Comparison of ENCODE assay signal across 16 cellular contexts in genomic region chr14:36021030-36021422, GRCh38.
DNase-seq lines count a peak whose midpoint lies in the region; ATAC-seq and TF ChIP-seq lines count a peak whose summit lies in the region.
"Had no signal": no experiment of that assay in that cellular context is flagged by ENCODE, and none has a peak within 500 bp of the region (broad histone marks: within the 10 kb centered on the region; RNA-seq: fewer than 3 reads in every experiment).

No MANE protein-coding gene starts in this region.

- no peaks in the 10 kb centered on the region for H3K27me3 ChIP-seq in dorsolateral prefrontal cortex
- H3K27me3 ChIP-seq: esophagus squamous epithelium, upper lobe of right lung had no signal

- intact Hi-C loops in dorsolateral prefrontal cortex (cut with DNase I), result loop anchor here in 1 of 2 donors (5.0 to 10.0 kb wide), 2 partner anchors 34 to 56 kb away; no protein-coding TSS in a partner anchor

- peaks cover 0 to 4% of the 10 kb centered on the region in 2 donors for H3K27me3 Mint-ChIP-seq in T-cell

- ATAC-seq in GM18861 (IDR thresholded peaks at IDR 0.05; ENCODE audit: unreplicated experiment) (peak; percentile 73), GM21423 (IDR thresholded peaks at IDR 0.05; ENCODE audit: unreplicated experiment) (peak; percentile 43), HG03432 (IDR thresholded peaks at IDR 0.05; ENCODE audit: unreplicated experiment) (peak; percentile 72), GM21515 (IDR thresholded peaks at IDR 0.05; ENCODE audit: unreplicated experiment) (no peak), T-cell (replicated peaks in 1 of 4) (no peak), HG03280 (IDR thresholded peaks at IDR 0.05; ENCODE audit: unreplicated experiment) (no peak)
- ATAC-seq: K562, left ventricle myocardium superior, upper lobe of right lung had no signal

- H3K27ac Mint-ChIP-seq in T-cell, result no peak overlapping the region
- H3K27ac Mint-ChIP-seq: activated CD4-positive, alpha-beta T cell treated with anti-CD3 and anti-CD28 coated beads, Interleukin-2, amount 10 ng/mL, durations not matched to agents 24 days and 14 days; activated T-helper 1 cell treated with anti-CD3 and anti-CD28 coated beads, Interleukin-12 subunit alpha, Interleukin-12 subunit beta, Interleukin-2, Interleukin-4 antibody, amounts not matched to agents 30 ng/mL and 10 ng/mL and 1 ng/mL, durations not matched to agents 14 hours and 24 hours and 36 hours; naive B cell had no signal

- H3K4me1 Mint-ChIP-seq in T-cell, result peaks cover 0 to 4% (median 0%) of the 10 kb centered on the region in 3 donors
- H3K4me1 Mint-ChIP-seq: naive B cell had no signal

- H3K36me3 Mint-ChIP-seq in T-cell, result no peaks in the 10 kb centered on the region
- H3K36me3 Mint-ChIP-seq: naive B cell had no signal

- DNase-seq in dorsolateral prefrontal cortex (no peak), T-cell (no peak)
- DNase-seq: activated CD4-positive, alpha-beta T cell treated with anti-CD3 and anti-CD28 coated beads, Interleukin-2, amount 10 ng/mL, durations not matched to agents 24 days and 14 days; esophagus squamous epithelium; left ventricle myocardium superior; naive B cell; NCI-H1436; NCI-H774; upper lobe of right lung had no signal

- POLR2A ChIA-PET in T-cell (lab: Charles Lee), result no interaction called here

- TF ChIP-seq CTCF in dorsolateral prefrontal cortex (IDR thresholded peaks at IDR 0.05 in 54 of 56, conservative IDR thresholded peaks at IDR 0.05 in 2 of 56; ENCODE audit: low read depth in 1 of 56, partially characterized antibody in 56 of 56), result peak in 1 of 56 donors; percentile 4

- CTCF ChIA-PET in T-cell (lab: Charles Lee), result no interaction called here

- H3K4me3 ChIP-seq in dorsolateral prefrontal cortex, result peak overlapping the region in 38 of 59 donors; percentile 0 to 59 (median 23)
- H3K4me3 ChIP-seq: esophagus squamous epithelium, K562, upper lobe of right lung had no signal

- no peak overlapping the region for H3K4me3 Mint-ChIP-seq in T-cell
- H3K4me3 Mint-ChIP-seq: activated CD4-positive, alpha-beta T cell treated with anti-CD3 and anti-CD28 coated beads, Interleukin-2, amount 10 ng/mL, durations not matched to agents 24 days and 14 days; activated T-helper 1 cell treated with anti-CD3 and anti-CD28 coated beads, Interleukin-12 subunit alpha, Interleukin-12 subunit beta, Interleukin-2, Interleukin-4 antibody, amounts not matched to agents 30 ng/mL and 10 ng/mL and 1 ng/mL, durations not matched to agents 14 hours and 24 hours and 36 hours; naive B cell had no signal

- no peaks in the 10 kb centered on the region for H3K9me3 Mint-ChIP-seq in T-cell
- H3K9me3 Mint-ChIP-seq: activated T-helper 1 cell treated with anti-CD3 and anti-CD28 coated beads, Interleukin-12 subunit alpha, Interleukin-12 subunit beta, Interleukin-2, Interleukin-4 antibody, amounts not matched to agents 30 ng/mL and 10 ng/mL and 1 ng/mL, durations not matched to agents 14 hours and 24 hours and 36 hours had no signal

- H3K27ac ChIP-seq in dorsolateral prefrontal cortex, result peak overlapping the region; percentile 1 to 93 (median 84)
- H3K27ac ChIP-seq: esophagus squamous epithelium, upper lobe of right lung had no signal

Comparison
In these comparisons a context has a peak if more than half of its experiments do, and no peak if none do; other contexts are left out.
1. ATAC-seq: peak in GM18861 (single experiment), GM21423 (single experiment) and HG03432 (single experiment); none in GM21515 (single experiment), T-cell (0 of 4) and HG03280 (single experiment).